1 cellular context compared by ENCODE assay signal in the genomic region with DNA sequence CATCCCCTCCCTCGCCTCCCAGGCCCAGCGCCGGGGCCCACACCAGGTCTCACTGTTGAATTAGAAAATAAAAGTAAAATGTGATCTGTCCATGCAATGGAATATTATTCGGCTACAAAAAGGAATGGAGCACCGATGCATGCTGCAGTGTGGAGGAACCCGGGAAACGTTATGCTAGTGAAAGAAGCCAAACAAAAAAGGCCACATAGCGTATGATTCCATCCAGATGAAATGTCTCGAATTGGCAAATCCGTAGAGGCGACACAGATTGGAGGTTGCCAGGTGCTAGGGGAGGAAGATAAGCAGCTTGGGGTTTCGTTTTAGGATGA.
TF ChIP-seq lines count a peak whose summit lies in the region.

No MANE protein-coding gene starts in this region.

TF ChIP-seq in liver, 16 proteins besides CTCF, POLR2A, EP300 and RAD21 (continued from another document):
- TF ChIP-seq, protein P1, sequence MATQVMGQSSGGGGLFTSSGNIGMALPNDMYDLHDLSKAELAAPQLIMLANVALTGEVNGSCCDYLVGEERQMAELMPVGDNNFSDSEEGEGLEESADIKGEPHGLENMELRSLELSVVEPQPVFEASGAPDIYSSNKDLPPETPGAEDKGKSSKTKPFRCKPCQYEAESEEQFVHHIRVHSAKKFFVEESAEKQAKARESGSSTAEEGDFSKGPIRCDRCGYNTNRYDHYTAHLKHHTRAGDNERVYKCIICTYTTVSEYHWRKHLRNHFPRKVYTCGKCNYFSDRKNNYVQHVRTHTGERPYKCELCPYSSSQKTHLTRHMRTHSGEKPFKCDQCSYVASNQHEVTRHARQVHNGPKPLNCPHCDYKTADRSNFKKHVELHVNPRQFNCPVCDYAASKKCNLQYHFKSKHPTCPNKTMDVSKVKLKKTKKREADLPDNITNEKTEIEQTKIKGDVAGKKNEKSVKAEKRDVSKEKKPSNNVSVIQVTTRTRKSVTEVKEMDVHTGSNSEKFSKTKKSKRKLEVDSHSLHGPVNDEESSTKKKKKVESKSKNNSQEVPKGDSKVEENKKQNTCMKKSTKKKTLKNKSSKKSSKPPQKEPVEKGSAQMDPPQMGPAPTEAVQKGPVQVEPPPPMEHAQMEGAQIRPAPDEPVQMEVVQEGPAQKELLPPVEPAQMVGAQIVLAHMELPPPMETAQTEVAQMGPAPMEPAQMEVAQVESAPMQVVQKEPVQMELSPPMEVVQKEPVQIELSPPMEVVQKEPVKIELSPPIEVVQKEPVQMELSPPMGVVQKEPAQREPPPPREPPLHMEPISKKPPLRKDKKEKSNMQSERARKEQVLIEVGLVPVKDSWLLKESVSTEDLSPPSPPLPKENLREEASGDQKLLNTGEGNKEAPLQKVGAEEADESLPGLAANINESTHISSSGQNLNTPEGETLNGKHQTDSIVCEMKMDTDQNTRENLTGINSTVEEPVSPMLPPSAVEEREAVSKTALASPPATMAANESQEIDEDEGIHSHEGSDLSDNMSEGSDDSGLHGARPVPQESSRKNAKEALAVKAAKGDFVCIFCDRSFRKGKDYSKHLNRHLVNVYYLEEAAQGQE (IDR thresholded peaks at IDR 0.05), result no peak
- TF ChIP-seq HNF4G (IDR thresholded peaks at IDR 0.05) (no peak), SP1 (IDR thresholded peaks at IDR 0.05) (no peak)
TF ChIP-seq in liver: peak in this region for 0.
